9 cellular contexts compared by ENCODE assay signal in genomic region chr6:116253188-116253504, GRCh38. TPM values are rescaled to one million over a fixed set of nuclear protein-coding genes. Genes with fewer than 3 reads are reported as not detected.
DNase-seq lines count a peak whose midpoint lies in the region; FAIRE-seq and TF ChIP-seq lines count a peak whose summit lies in the region.
"Had no signal": no experiment of that assay in that cellular context is flagged by ENCODE, and none has a peak within 500 bp of the region (broad histone marks: within the 10 kb centered on the region; RNA-seq: fewer than 3 reads in every experiment).

No MANE protein-coding gene starts in this region.

- H3K4me1 ChIP-seq in adipocyte (ENCODE audit: control insufficient read depth, insufficient read depth, low read length) (peaks cover 39% of the 10 kb centered on the region), keratinocyte (ENCODE audit: control insufficient read depth, extremely low read depth, insufficient read depth, low read length) (peaks cover 37% of the 10 kb centered on the region), subcutaneous abdominal adipose tissue (ENCODE audit: control insufficient read depth in 5 of 5, insufficient read depth in 5 of 5, low read length in 5 of 5) (peaks cover 3 to 43% (median 39%) of the 10 kb centered on the region in 5 donors)

- no peaks in the 10 kb centered on the region for H3K27me3 ChIP-seq in H7 (ENCODE audit: control insufficient read depth, insufficient read depth, low read length)
- H3K27me3 ChIP-seq in adipocyte (replicated peaks; ENCODE audit: control insufficient read depth, insufficient read depth, low read length): no peaks in the 10 kb centered on the region
- no peaks in the 10 kb centered on the region for H3K27me3 ChIP-seq in keratinocyte (ENCODE audit: control insufficient read depth, extremely low read depth, insufficient read depth, low read length)
- H3K27me3 ChIP-seq in subcutaneous abdominal adipose tissue (ENCODE audit: control insufficient read depth in 5 of 5, insufficient read depth in 4 of 5, low read length in 5 of 5): no peaks in the 10 kb centered on the region

- no peaks in the 10 kb centered on the region for H3K9me3 ChIP-seq in adipocyte (ENCODE audit: control insufficient read depth, low read length)
- H3K9me3 ChIP-seq in keratinocyte (ENCODE audit: control insufficient read depth, low read depth, low read length): no peaks in the 10 kb centered on the region
- no peaks in the 10 kb centered on the region for H3K9me3 ChIP-seq in subcutaneous abdominal adipose tissue (ENCODE audit: control insufficient read depth in 5 of 5, low read length in 5 of 5)

- H3K4me3 ChIP-seq in H7 (ENCODE audit: insufficient read depth, low read depth, low read length) (peak overlapping the region; percentile 91), adipocyte (ENCODE audit: low read length) (peak overlapping the region; percentile 97), keratinocyte (ENCODE audit: control insufficient read depth in 2 of 3, extremely low read depth in 1 of 3, insufficient read depth in 2 of 3, low read depth in 1 of 3, low read length in 3 of 3) (peak overlapping the region; percentile 61 to 89 (median 84)), subcutaneous abdominal adipose tissue (ENCODE audit: low read depth in 1 of 5, low read length in 5 of 5) (peak overlapping the region; percentile 88 to 96 (median 95))

- in situ Hi-C loops in GM13976 (cut with MboI; ENCODE audit: low sequenced_read_pairs, unreplicated experiment): no loop called here

- peak overlapping the region; percentile 85 for H2AFZ ChIP-seq in keratinocyte (ENCODE audit: control insufficient read depth, low read length)

- TF ChIP-seq CTCF in keratinocyte (optimal IDR thresholded peaks at IDR 0.05 in 1 of 3, IDR thresholded peaks at IDR 0.05 in 1 of 3, conservative IDR thresholded peaks at IDR 0.05 in 1 of 3; ENCODE audit: extremely low read depth in 1 of 3, insufficient read depth in 2 of 3, low read length in 3 of 3) (no peak), GM13976 (IDR thresholded peaks at IDR 0.05; ENCODE audit: borderline replicate concordance, control extremely low read depth, extremely low read depth, insufficient read depth, missing control alignments) (no peak)

- H3K4me2 ChIP-seq in keratinocyte (ENCODE audit: control insufficient read depth, extremely low read depth, insufficient read depth, low read depth, low read length): peak overlapping the region; percentile 87

- DNase-seq in H7 (no peak), adipocyte (ENCODE audit: low read depth) (no peak), keratinocyte (ENCODE audit: low read depth, low spot score) (no peak), GM13976 (ENCODE audit: low spot score) (no peak), NCI-H1694 treated with DMSO at 0.1 percent for 48 hours (lab: John Stamatoyannopoulos, UW) (no peak), H4 (ENCODE audit: low spot score) (no peak)
- DNase-seq in activated CD4-positive, alpha-beta T cell treated with anti-CD3 and anti-CD28 coated beads for 1 hour: no peak
- DNase-seq: naive B cell had no signal

- H3K36me3 ChIP-seq in H7 (replicated peaks; ENCODE audit: control insufficient read depth, insufficient read depth, low read length) (no peaks in the 10 kb centered on the region), adipocyte (ENCODE audit: control insufficient read depth, insufficient read depth, low read length, severe bottlenecking) (no peaks in the 10 kb centered on the region), keratinocyte (ENCODE audit: control insufficient read depth in 2 of 2, extremely low read depth in 1 of 2, insufficient read depth in 2 of 2, low read length in 2 of 2) (peaks cover 0 to 17% of the 10 kb centered on the region in 2 experiments), subcutaneous abdominal adipose tissue (ENCODE audit: control insufficient read depth in 5 of 5, insufficient read depth in 5 of 5, low read length in 5 of 5) (peaks cover 0 to 3% (median 0%) of the 10 kb centered on the region in 5 donors)

- dilution Hi-C loops in keratinocyte (cut with MboI; ENCODE audit: extremely low pct_ligation_motif_present, low sequenced_read_pairs): no loop called here

- H3K9ac ChIP-seq in adipocyte (ENCODE audit: low read length) (peak overlapping the region; percentile 95), keratinocyte (ENCODE audit: control insufficient read depth, extremely low read depth, insufficient read depth, low read length) (peak overlapping the region; percentile 85), subcutaneous abdominal adipose tissue (ENCODE audit: low read length in 5 of 5) (peak overlapping the region in 4 of 5 donors; percentile 71 to 79 (median 76))

- H4K20me1 ChIP-seq in keratinocyte (ENCODE audit: control insufficient read depth, extremely low read depth, insufficient read depth, low read length): peaks cover 3% of the 10 kb centered on the region

- peak overlapping the region; percentile 93 for H3K27ac ChIP-seq in keratinocyte (ENCODE audit: control insufficient read depth, insufficient read depth, low read length)
- H3K27ac ChIP-seq in subcutaneous abdominal adipose tissue (ENCODE audit: low read depth, low read length): peak overlapping the region; percentile 91

- H3K9me1 ChIP-seq in keratinocyte (ENCODE audit: control insufficient read depth, extremely low read depth, insufficient read depth, low read length): peaks cover 4% of the 10 kb centered on the region

- H3K79me2 ChIP-seq in keratinocyte (ENCODE audit: control insufficient read depth, insufficient read depth, low read length): peaks cover 40% of the 10 kb centered on the region

- no peak for FAIRE-seq in keratinocyte (lab: Jason Lieb, UNC)

RNA-seq across cellular contexts. Expression of gene TSPYL4, which starts 0.7 kb away (rescaled TPM):
- 8.1 and 14.9 TPM in 2 replicates for total RNA-seq in H7 (2014; rRNA removed; shearing (Covaris generic))
- 6.2 to 8.3 TPM (median 8.1 TPM) in 3 replicates for polyA plus RNA-seq in keratinocyte
- polyA plus RNA-seq in keratinocyte (2011; ENCODE audit: low read depth): 1.3 TPM
- polyA plus RNA-seq in keratinocyte (2011; cell fraction: cytosol; rRNA removed): 2.7 and 3.9 TPM in 2 replicates
- polyA plus RNA-seq in keratinocyte (2011; cell fraction: nucleus; rRNA removed): 22.1 and 23.0 TPM in 2 replicates
- polyA plus RNA-seq in keratinocyte (2012; ENCODE audit: low replicate concordance): 4.9 and 7.5 TPM in 2 replicates
- 3.6 to 9.1 TPM (median 7.6 TPM) in 3 replicates for polyA minus RNA-seq in keratinocyte
- polyA minus RNA-seq in keratinocyte (2011; cell fraction: cytosol; rRNA and poly(A)+ RNA removed): 3.5 TPM
- 4.2 and 5.7 TPM in 2 replicates for polyA minus RNA-seq in keratinocyte (2011; cell fraction: nucleus; rRNA and poly(A)+ RNA removed)
- 5.8 and 6.3 TPM in 2 replicates for total RNA-seq in H4 (2014; rRNA removed; shearing (Covaris generic))

RNA-seq across cellular contexts. Expression of gene TSPYL1, which starts 26.6 kb away (rescaled TPM):
- total RNA-seq in H7 (2014; rRNA removed; shearing (Covaris generic)): 46.8 and 51.0 TPM in 2 replicates
- 64.5 to 97.3 TPM (median 75.6 TPM) in 3 replicates for polyA plus RNA-seq in keratinocyte
- 33.1 TPM for polyA plus RNA-seq in keratinocyte (2011; ENCODE audit: low read depth)
- polyA plus RNA-seq in keratinocyte (2011; cell fraction: cytosol; rRNA removed): 54.2 and 77.6 TPM in 2 replicates
- polyA plus RNA-seq in keratinocyte (2011; cell fraction: nucleus; rRNA removed): 85.3 and 92.0 TPM in 2 replicates
- polyA plus RNA-seq in keratinocyte (2012; ENCODE audit: low replicate concordance): 50.3 and 82.1 TPM in 2 replicates
- polyA minus RNA-seq in keratinocyte: 67.5 to 171 TPM (median 169 TPM) in 3 replicates
- polyA minus RNA-seq in keratinocyte (2011; cell fraction: cytosol; rRNA and poly(A)+ RNA removed): 111 TPM
- polyA minus RNA-seq in keratinocyte (2011; cell fraction: nucleus; rRNA and poly(A)+ RNA removed): 67.2 and 97.4 TPM in 2 replicates
- 38.4 and 39.9 TPM in 2 replicates for total RNA-seq in H4 (2014; rRNA removed; shearing (Covaris generic))
